Comparison of ENCODE assay signal across 8 cellular contexts in the genomic region with DNA sequence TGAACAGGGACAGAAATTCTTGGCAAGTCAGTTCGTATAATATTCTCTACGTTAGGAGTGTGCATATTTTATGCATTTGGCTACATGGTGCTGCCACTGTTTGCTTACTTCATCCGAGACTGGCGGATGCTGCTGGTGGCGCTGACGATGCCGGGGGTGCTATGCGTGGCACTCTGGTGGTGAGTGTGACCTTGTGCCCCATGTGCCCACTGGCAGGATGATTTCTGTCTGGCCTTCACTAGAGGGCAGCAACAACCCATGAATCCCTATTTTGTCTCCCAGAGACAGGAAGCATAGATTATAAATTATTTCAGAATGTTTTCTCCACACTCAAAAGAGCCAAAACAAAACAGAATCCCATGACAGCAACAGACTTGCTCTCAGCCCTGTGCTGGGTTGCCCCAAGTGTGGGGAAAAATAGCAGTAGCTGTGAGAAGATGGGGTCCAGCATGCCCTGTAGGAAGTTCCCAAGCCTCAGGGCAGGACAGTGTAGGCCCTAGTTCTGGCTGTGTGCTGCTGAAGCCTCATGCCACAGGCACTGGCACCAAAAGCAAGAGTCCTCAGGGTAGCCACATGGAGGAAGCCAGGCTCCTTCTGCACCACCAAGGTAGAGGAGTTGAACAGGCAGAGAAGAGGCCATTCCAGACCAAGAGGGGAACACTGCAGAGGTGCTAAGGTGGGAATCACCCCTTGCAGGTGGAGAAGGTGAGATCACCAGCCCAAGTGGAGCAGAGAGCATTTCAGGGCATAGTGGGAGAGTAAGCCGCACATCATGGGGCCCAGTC. TPM values are rescaled to one million over a fixed set of nuclear protein-coding genes. Genes with fewer than 3 reads are reported as not detected.
DNase-seq lines count a peak whose midpoint lies in the region; ATAC-seq and TF ChIP-seq lines count a peak whose summit lies in the region.

No MANE protein-coding gene starts in this region.

- peak overlapping the region; percentile 77; the same call in 1 of the 2 replicates for H2AFZ ChIP-seq in SK-N-SH (ENCODE audit: low read depth)

- H4K20me1 ChIP-seq in SK-N-SH (ENCODE audit: insufficient read depth), result no peaks in the 10 kb centered on the region

- ATAC-seq in activated naive CD8-positive, alpha-beta T cell treated with anti-CD3 and anti-CD28 coated beads, Interleukin-2, amount 10 ng/mL, durations not matched to agents 7 days and 5 days (ENCODE audit: low read depth), result peak; percentile 47
- ATAC-seq in heart left ventricle, result peak; percentile 6 to 54 (median 28)
- no peak for ATAC-seq in GM18520 (IDR thresholded peaks at IDR 0.05; ENCODE audit: unreplicated experiment)

- H3K4me1 ChIP-seq in SK-N-SH (ENCODE audit: control insufficient read depth in 1 of 2, insufficient read depth in 2 of 2, low read depth in 1 of 2, low read length in 1 of 2), result peaks cover 26 to 30% of the 10 kb centered on the region in 2 experiments
- peaks cover 0 to 61% (median 48%) of the 10 kb centered on the region in 12 donors for H3K4me1 ChIP-seq in heart left ventricle

- peaks cover 40% of the 10 kb centered on the region for H3K4me1 Mint-ChIP-seq in activated naive CD8-positive, alpha-beta T cell treated with anti-CD3 and anti-CD28 coated beads, Interleukin-2, amount 10 ng/mL, durations not matched to agents 7 days and 5 days

- no peak overlapping the region for H3K4me2 ChIP-seq in SK-N-SH

- POLR2A ChIA-PET in SK-N-SH (lab: Yijun Ruan, JAX), result no interaction called here
- POLR2A ChIA-PET in activated naive CD8-positive, alpha-beta T cell treated with anti-CD3 and anti-CD28 coated beads, Interleukin-2, amount 10 ng/mL, durations not matched to agents 7 days and 5 days (lab: Charles Lee), result interaction anchor here (1.1 to 2.4 kb wide), 3 partner anchors 26 to 115 kb away, joined by 3 to 23 read pairs (median 10); no protein-coding TSS in a partner anchor

- H3K4me3 ChIP-seq in SK-N-SH (ENCODE audit: low read depth in 2 of 2, low read length in 1 of 2) (peak overlapping the region in 1 of 2 experiments; percentile 7; a peak in 1 of 4 replicates), heart left ventricle (no peak overlapping the region)

- H3K36me3 ChIP-seq in SK-N-SH (replicated peaks in 1 of 2; ENCODE audit: control insufficient read depth in 1 of 2, insufficient read depth in 2 of 2, low read length in 1 of 2) (peaks cover 0 to 14% of the 10 kb centered on the region in 2 experiments), heart left ventricle (peaks cover 0 to 13% (median 6%) of the 10 kb centered on the region in 9 donors)

- no peaks in the 10 kb centered on the region for H3K79me2 ChIP-seq in SK-N-SH (ENCODE audit: insufficient read depth)

- H3K9me3 ChIP-seq in SK-N-SH (no peaks in the 10 kb centered on the region), heart left ventricle (no peaks in the 10 kb centered on the region)

- TF ChIP-seq RAD21 in SK-N-SH (IDR thresholded peaks at IDR 0.05; ENCODE audit: low read length), result peak; percentile 92

- H3K27ac ChIP-seq in SK-N-SH (ENCODE audit: low read depth in 2 of 2, low read length in 1 of 2) (peak overlapping the region; percentile 42 to 78; a peak in 3 of 4 replicates), heart left ventricle (peak overlapping the region in 4 of 12 donors; percentile 11 to 88 (median 28))

- H3K36me3 Mint-ChIP-seq in activated naive CD8-positive, alpha-beta T cell treated with anti-CD3 and anti-CD28 coated beads, Interleukin-2, amount 10 ng/mL, durations not matched to agents 7 days and 5 days, result peaks cover 2% of the 10 kb centered on the region

- DNase-seq in ELF-1 (ENCODE audit: low read depth, low spot score), result peak; percentile 39
- peak; percentile 68 for DNase-seq in HPDE6-E6E7 (ENCODE audit: extremely low spot score)
- peak; percentile 87 for DNase-seq in SK-N-SH
- DNase-seq in activated naive CD8-positive, alpha-beta T cell treated with anti-CD3 and anti-CD28 coated beads, Interleukin-2, amount 10 ng/mL, durations not matched to agents 7 days and 5 days, result peak; percentile 49
- DNase-seq in heart left ventricle, result peak in 3 of 5 donors; percentile 51 to 58 (median 57)
- DNase-seq in retina, result peak; percentile 68
- no peak for DNase-seq in NCI-H2171 (lab: John Stamatoyannopoulos, UW)

- no peaks in the 10 kb centered on the region for H3K9me3 Mint-ChIP-seq in activated naive CD8-positive, alpha-beta T cell treated with anti-CD3 and anti-CD28 coated beads, Interleukin-2, amount 10 ng/mL, durations not matched to agents 7 days and 5 days

- TF ChIP-seq CTCF in SK-N-SH (IDR thresholded peaks at IDR 0.05), result peak; percentile 88
- TF ChIP-seq CTCF in heart left ventricle (IDR thresholded peaks at IDR 0.05), result peak; percentile 53 to 80 (median 72)

- H3K4me3 Mint-ChIP-seq in activated naive CD8-positive, alpha-beta T cell treated with anti-CD3 and anti-CD28 coated beads, Interleukin-2, amount 10 ng/mL, durations not matched to agents 7 days and 5 days, result no peak overlapping the region

- 55% methylated on average over 9 of the region's 9 CpGs for WGBS in SK-N-SH (ENCODE audit: low lambda C conversion rate)
- WGBS in heart left ventricle, 4 donors, result 33 to 55% (median 38%) methylated on average over 9 of the region's 9 CpGs

- peak overlapping the region; percentile 80 for H3K27ac Mint-ChIP-seq in activated naive CD8-positive, alpha-beta T cell treated with anti-CD3 and anti-CD28 coated beads, Interleukin-2, amount 10 ng/mL, durations not matched to agents 7 days and 5 days

- H3K9ac ChIP-seq in SK-N-SH, result no peak overlapping the region

- intact Hi-C loops in heart left ventricle (cut with DNase I), result loop anchor here (1.0 to 10.0 kb wide), 12 partner anchors 111 to 499 kb away; partner anchors contain the start of gene IL3 (in 2 of the 10)

- H3K27me3 ChIP-seq in SK-N-SH (ENCODE audit: insufficient read depth) (no peaks in the 10 kb centered on the region), heart left ventricle (no peaks in the 10 kb centered on the region)

- no peak for TF ChIP-seq EP300 in SK-N-SH (IDR thresholded peaks at IDR 0.05; ENCODE audit: borderline replicate concordance in 1 of 2, low read depth in 1 of 2, low read length in 1 of 2)

- H3F3A ChIP-seq in SK-N-SH (replicated peaks; ENCODE audit: insufficient read depth), result peaks cover 25% of the 10 kb centered on the region

- CTCF ChIA-PET in SK-N-SH (lab: Yijun Ruan, JAX), result interaction anchor here (0.7 to 10.3 kb wide), 28 partner anchors 8 to 434 kb away, joined by 3 to 189 read pairs (median 4); partner anchors contain the start of genes IRF1 and SLC22A5

- no peaks in the 10 kb centered on the region for H3K27me3 Mint-ChIP-seq in activated naive CD8-positive, alpha-beta T cell treated with anti-CD3 and anti-CD28 coated beads, Interleukin-2, amount 10 ng/mL, durations not matched to agents 7 days and 5 days

- no peak for TF ChIP-seq POLR2A in heart left ventricle (IDR thresholded peaks at IDR 0.05)

- H3K9me2 ChIP-seq in SK-N-SH, result no peaks in the 10 kb centered on the region

TF ChIP-seq in SK-N-SH, 30 proteins besides CTCF, POLR2A, EP300 and RAD21:
- peak; percentile 42 for TF ChIP-seq CHD2 (IDR thresholded peaks at IDR 0.05; ENCODE audit: low read length, partially characterized antibody)
- TF ChIP-seq SMC3 (IDR thresholded peaks at IDR 0.05; ENCODE audit: low read depth, low read length), result peak; percentile 84
- no peak for TF ChIP-seq RCOR1 (IDR thresholded peaks at IDR 0.05; ENCODE audit: low read length)
- peak; percentile 51 for TF ChIP-seq MXI1 (IDR thresholded peaks at IDR 0.05; ENCODE audit: low read depth, low read length)

RNA-seq across cellular contexts. Expression of gene SLC22A5, which starts 16.0 kb away (rescaled TPM):
- polyA plus RNA-seq in SK-N-SH (2012; rRNA removed), result 8.3 and 12.3 TPM in 2 replicates
- 4.2 and 6.6 TPM in 2 replicates for polyA plus RNA-seq in SK-N-SH (2012; cell fraction: cytosol; rRNA removed)
- polyA plus RNA-seq in SK-N-SH (2012; cell fraction: nucleus; rRNA removed), result 25.1 and 38.8 TPM in 2 replicates
- total RNA-seq in activated naive CD8-positive, alpha-beta T cell treated with anti-CD3 and anti-CD28 coated beads, Interleukin-2, amount 10 ng/mL, durations not matched to agents 7 days and 5 days, result 1 to 10 TPM; 5.1 to 6.0 TPM
- total RNA-seq in heart left ventricle, result 10 to 100 TPM in 8 of 9 donors, 1 to 10 TPM in 1; 7.5 to 42.5 (median 13.5) TPM
- polyA plus RNA-seq in heart left ventricle, result 10 to 100 TPM; 11.1 to 50.1 TPM
